8 cellular contexts compared by ENCODE assay signal in genomic region chr11:86672007-86672621, GRCh38. TPM values are rescaled to one million over a fixed set of nuclear protein-coding genes. Genes with fewer than 3 reads are reported as not detected.
DNase-seq lines count a peak whose midpoint lies in the region; ATAC-seq and TF ChIP-seq lines count a peak whose summit lies in the region.

TSS of gene ME3 (minus strand) at chr11:86672616.

- no peak within 1 kb of the TSS for H3K23ac ChIP-seq in trophoblast cell (ENCODE audit: low read length)

- H3K4ac ChIP-seq in trophoblast cell (ENCODE audit: low read depth, low read length) = peak within 1 kb of the TSS; percentile 13

- peak within 1 kb of the TSS; percentile 49 for H2BK120ac ChIP-seq in trophoblast cell (ENCODE audit: insufficient read depth, low read length, poor library complexity)

- no CpG with 5 or more reads among the region's 52 CpGs for WGBS in trophoblast cell (ENCODE audit: extremely low coverage, insufficient coverage, insufficient read length)

- H2AK5ac ChIP-seq in trophoblast cell (ENCODE audit: low read length) = no peak within 1 kb of the TSS

- intact Hi-C loops in left ventricle myocardium inferior (cut with micrococcal nuclease) (no loop called here), vagina (cut with DNase I) (loop anchor here (10.0 kb wide), 1 partner anchor 47 kb away; no protein-coding TSS in a partner anchor)

- H3K18ac ChIP-seq in trophoblast cell (ENCODE audit: low read length) = peak within 1 kb of the TSS; percentile 16

- peak within 1 kb of the TSS; percentile 71 for H4K12ac ChIP-seq in trophoblast cell (ENCODE audit: low read depth, low read length)

- H3K9me3 ChIP-seq in left ventricle myocardium inferior (replicated peaks) = no peaks in the 10 kb centered on the region
- H3K9me3 ChIP-seq in trophoblast cell (ENCODE audit: insufficient read depth, low read depth, low read length) = no peaks in the 10 kb centered on the region
- no peaks in the 10 kb centered on the region for H3K9me3 ChIP-seq in vagina

- peaks cover 3% of the 10 kb centered on the region for H3K79me2 ChIP-seq in trophoblast cell (ENCODE audit: control insufficient read depth, insufficient read depth, low read length, poor library complexity)

- H3K27me3 ChIP-seq in HL-60 (ENCODE audit: insufficient read depth, poor library complexity, severe bottlenecking) (peaks cover 27% of the 10 kb centered on the region), left ventricle myocardium inferior (ENCODE audit: low read depth) (no peaks in the 10 kb centered on the region), trophoblast cell (ENCODE audit: insufficient read depth, low read length) (peaks cover 12% of the 10 kb centered on the region), vagina (no peaks in the 10 kb centered on the region)

- H3K27ac ChIP-seq in HL-60 (replicated peaks) (no peak within 1 kb of the TSS), left ventricle myocardium inferior (replicated peaks) (peak within 1 kb of the TSS; percentile 94), trophoblast cell (ENCODE audit: low read depth, low read length) (no peak within 1 kb of the TSS), vagina (peak within 1 kb of the TSS; percentile 97)

- DNase-seq in ELF-1 (ENCODE audit: low read depth, low spot score) (peak; percentile 54), HL-60 (ENCODE audit: low read depth in 1 of 2, low spot score in 1 of 2) (peak; percentile 40 to 53), SW480 (ENCODE audit: low spot score) (peak; percentile 79), amygdala (lab: John Stamatoyannopoulos, UW) (peak in 46 of 56 donors; percentile 12 to 78 (median 50)), left ventricle myocardium inferior (peak; percentile 70), trophoblast cell (peak; percentile 33 to 45), vagina (ENCODE audit: extremely low spot score in 2 of 2) (no peak)

- peak within 1 kb of the TSS; percentile 42 for H2BK5ac ChIP-seq in trophoblast cell (ENCODE audit: low read depth, low read length, poor library complexity)

- TF ChIP-seq CTCF in HL-60 (IDR thresholded peaks at IDR 0.05; ENCODE audit: insufficient read depth, low read length) (no peak), left ventricle myocardium inferior (IDR thresholded peaks at IDR 0.05; ENCODE audit: borderline replicate concordance) (no peak), vagina (IDR thresholded peaks at IDR 0.05) (no peak)

- no peak for ATAC-seq in GM18517 (IDR thresholded peaks at IDR 0.05; ENCODE audit: unreplicated experiment)

- H3K4me1 ChIP-seq in left ventricle myocardium inferior (peaks cover 63% of the 10 kb centered on the region), trophoblast cell (ENCODE audit: control insufficient read depth in 1 of 2, insufficient read depth in 2 of 2, low read length in 2 of 2) (peaks cover 9 to 13% of the 10 kb centered on the region in 2 experiments), vagina (peaks cover 22% of the 10 kb centered on the region)

- H3K4me3 ChIP-seq in HL-60 (replicated peaks; ENCODE audit: insufficient read depth, low read length) (peak within 1 kb of the TSS; percentile 70), left ventricle myocardium inferior (peak within 1 kb of the TSS; percentile 81), trophoblast cell (ENCODE audit: low read depth, low read length) (peak within 1 kb of the TSS; percentile 72), vagina (peak within 1 kb of the TSS; percentile 82 to 86)

- H4K91ac ChIP-seq in trophoblast cell (ENCODE audit: low read depth, low read length) = peak within 1 kb of the TSS; percentile 4

- H3K36me3 ChIP-seq in left ventricle myocardium inferior (peaks cover 8% of the 10 kb centered on the region), trophoblast cell (ENCODE audit: control insufficient read depth in 1 of 2, insufficient read depth in 2 of 2, low read length in 2 of 2) (no peaks in the 10 kb centered on the region), vagina (no peaks in the 10 kb centered on the region)

- TF ChIP-seq POLR2A in vagina (IDR thresholded peaks at IDR 0.05) = no peak

- peak within 1 kb of the TSS; percentile 95 for H3K14ac ChIP-seq in trophoblast cell (ENCODE audit: low read length)

- H3K9ac ChIP-seq in trophoblast cell (ENCODE audit: low read length) = no peak within 1 kb of the TSS

- peak within 1 kb of the TSS; percentile 91 for H3K4me2 ChIP-seq in trophoblast cell (ENCODE audit: low read length)

- H3K79me1 ChIP-seq in trophoblast cell (ENCODE audit: low read length) = peaks cover 10% of the 10 kb centered on the region

- H2AFZ ChIP-seq in trophoblast cell (ENCODE audit: insufficient read depth, low read length, poor library complexity) = peak within 1 kb of the TSS; percentile 97

- H4K8ac ChIP-seq in trophoblast cell (ENCODE audit: low read depth, low read length) = peak within 1 kb of the TSS; percentile 34

- H2BK12ac ChIP-seq in trophoblast cell (ENCODE audit: low read length) = peak within 1 kb of the TSS; percentile 92

RNA-seq across cellular contexts. Expression of gene ME3, which starts in this region (rescaled TPM):
- total RNA-seq in left ventricle myocardium inferior (33.4 TPM), vagina (28.5 TPM)
- 2.0 and 2.3 TPM in 2 replicates for polyA plus RNA-seq in trophoblast cell (2013)

Comparison
In these comparisons a context has a peak if more than half of its experiments do, and no peak if none do; other contexts are left out.
1. DNase-seq: peak in ELF-1 (single experiment), HL-60 (2 of 2), SW480 (single experiment), amygdala (46 of 56), left ventricle myocardium inferior (single experiment) and trophoblast cell (2 of 2); none in vagina (0 of 2).
2. H3K27ac ChIP-seq: peak in left ventricle myocardium inferior (single experiment) and vagina (single experiment); none in HL-60 (single experiment) and trophoblast cell (single experiment).
3. Peak in every context shown above with its lines, with median percentiles within 50 percentile points of each other: H3K4me3 ChIP-seq.